11 cellular contexts compared by ENCODE assay signal in the genomic region with DNA sequence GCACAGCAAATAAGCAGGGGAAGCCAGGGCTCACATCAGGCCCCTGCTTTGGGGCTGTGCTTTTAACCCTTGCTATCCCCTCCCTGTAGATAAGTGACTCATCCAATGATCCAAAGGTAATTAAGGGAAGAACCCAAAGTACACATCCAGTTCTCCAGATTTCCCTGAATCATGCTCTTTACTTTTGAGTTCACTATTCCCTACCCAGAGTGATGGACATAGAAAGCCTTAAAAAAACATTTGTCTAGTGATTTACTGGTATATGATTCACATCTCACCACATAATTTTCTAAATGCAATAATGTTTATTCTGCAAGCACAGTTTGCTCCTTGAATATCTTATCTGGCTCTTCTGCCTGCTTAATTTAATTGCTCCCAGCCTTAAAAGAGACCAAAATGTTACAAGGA.
DNase-seq lines count a peak whose midpoint lies in the region; ATAC-seq and TF ChIP-seq lines count a peak whose summit lies in the region.
"Had no signal": no experiment of that assay in that cellular context is flagged by ENCODE, and none has a peak within 500 bp of the region (broad histone marks: within the 10 kb centered on the region; RNA-seq: fewer than 3 reads in every experiment).

No MANE protein-coding gene starts in this region.

- no peak overlapping the region for H3K4me3 ChIP-seq in HCT116 (replicated peaks in 1 of 2; ENCODE audit: low read depth in 1 of 2, low read length in 2 of 2)
- H3K4me3 ChIP-seq in fibroblast of lung (replicated peaks in 1 of 4; ENCODE audit: control extremely low read depth in 1 of 4, insufficient read depth in 1 of 4, low read depth in 3 of 4, low read length in 4 of 4), result no peak overlapping the region
- H3K4me3 ChIP-seq in skeletal muscle satellite cell (ENCODE audit: low read length), result no peak overlapping the region
- H3K4me3 ChIP-seq: heart left ventricle had no signal

- H3K4me1 ChIP-seq in HCT116 (ENCODE audit: control insufficient read depth in 1 of 2, insufficient read depth in 2 of 2, low read length in 2 of 2) (peaks cover 16 to 29% of the 10 kb centered on the region in 2 experiments), fibroblast of lung (ENCODE audit: control insufficient read depth, extremely low read depth, insufficient read depth, low read length) (no peaks in the 10 kb centered on the region), skeletal muscle satellite cell (ENCODE audit: control insufficient read depth, insufficient read depth, low read length) (peaks cover 23% of the 10 kb centered on the region)

- TF ChIP-seq CTCF in HCT116 (IDR thresholded peaks at IDR 0.05 in 2 of 3, conservative IDR thresholded peaks at IDR 0.05 in 1 of 3; ENCODE audit: borderline replicate concordance in 1 of 3, insufficient read depth in 1 of 3, low read depth in 2 of 3, low read length in 2 of 3), result no peak
- TF ChIP-seq CTCF in RWPE1 (conservative IDR thresholded peaks at IDR 0.05; ENCODE audit: low read depth), result no peak
- no peak for TF ChIP-seq CTCF in fibroblast of lung (conservative IDR thresholded peaks at IDR 0.05 in 1 of 2, IDR thresholded peaks at IDR 0.05 in 1 of 2; ENCODE audit: low read depth in 1 of 2, low read length in 2 of 2)

- no peak for TF ChIP-seq POLR2A in HCT116 (IDR thresholded peaks at IDR 0.05; ENCODE audit: borderline replicate concordance, extremely low read depth, insufficient read depth, insufficient read length)

- no peak for TF ChIP-seq RAD21 in HCT116 (IDR thresholded peaks at IDR 0.05; ENCODE audit: low read depth)

- intact Hi-C loops in HCT116 (cut with micrococcal nuclease), result no loop called here

- H4K20me1 ChIP-seq in HCT116 (ENCODE audit: insufficient read depth) (no peaks in the 10 kb centered on the region), fibroblast of lung (ENCODE audit: control insufficient read depth, extremely low read depth, insufficient read depth, low read length) (no peaks in the 10 kb centered on the region)

- H3K9ac ChIP-seq in HCT116 (ENCODE audit: low read length) (no peak overlapping the region), fibroblast of lung (ENCODE audit: insufficient read depth, low read length) (no peak overlapping the region), skeletal muscle satellite cell (ENCODE audit: low read depth, low read length) (no peak overlapping the region)

- POLR2A ChIA-PET in HCT116 (lab: Charles Lee), result interaction anchor here (1.0 kb wide), 1 partner anchor 22 kb away, joined by 4 read pairs; no protein-coding TSS in a partner anchor
- POLR2A ChIA-PET in RWPE1 (lab: Yijun Ruan, JAX; ENCODE audit: low non-redundant PET), result no interaction called here

- RAD21 ChIA-PET in HCT116 (lab: Charles Lee; ENCODE audit: low non-redundant PET in 1 of 2, low total read pairs in 2 of 2, uncharacterized antibody in 2 of 2, unreplicated experiment in 2 of 2), result no interaction called here

- DNase-seq in HCT116 (ENCODE audit: low read depth, low spot score) (no peak), RWPE1 (ENCODE audit: low spot score) (peak; percentile 29), fibroblast of lung (ENCODE audit: low read depth in 2 of 2) (peak; percentile 43 to 83), NCI-H146 treated with DMSO at 0.1 percent for 48 hours (lab: John Stamatoyannopoulos, UW; ENCODE audit: unreplicated experiment) (no peak), GF-D8 (lab: John Stamatoyannopoulos, UW) (no peak)
- DNase-seq: activated naive CD8-positive, alpha-beta T cell treated with anti-CD3 and anti-CD28 coated beads for 36 hours; heart left ventricle; left ventricle myocardium superior; NCI-H146 had no signal

- no peaks in the 10 kb centered on the region for H3K36me3 ChIP-seq in HCT116 (ENCODE audit: control insufficient read depth in 1 of 2, insufficient read depth in 2 of 2, low read length in 2 of 2)
- no peaks in the 10 kb centered on the region for H3K36me3 ChIP-seq in fibroblast of lung (ENCODE audit: control insufficient read depth, insufficient read depth, low read length)
- H3K36me3 ChIP-seq in skeletal muscle satellite cell (ENCODE audit: insufficient read depth, low read length), result no peaks in the 10 kb centered on the region
- H3K36me3 ChIP-seq: heart left ventricle had no signal

- H3K9me3 ChIP-seq in HCT116 (ENCODE audit: control insufficient read depth in 1 of 2, insufficient read depth in 1 of 2, low read depth in 1 of 2, low read length in 2 of 2), result no peaks in the 10 kb centered on the region
- H3K9me3 ChIP-seq in fibroblast of lung (ENCODE audit: control insufficient read depth, insufficient read depth, low read depth, low read length), result no peaks in the 10 kb centered on the region
- H3K9me3 ChIP-seq in skeletal muscle satellite cell (replicated peaks; ENCODE audit: low read length), result no peaks in the 10 kb centered on the region
- H3K9me3 ChIP-seq: heart left ventricle had no signal

- H3K79me2 ChIP-seq in HCT116 (ENCODE audit: insufficient read depth, low read length) (peaks cover 92% of the 10 kb centered on the region), fibroblast of lung (ENCODE audit: control insufficient read depth, insufficient read depth, low read length) (peaks cover 24% of the 10 kb centered on the region)

- ATAC-seq in HCT116 (peak; percentile 75), GM21825 (IDR thresholded peaks at IDR 0.05; ENCODE audit: unreplicated experiment) (no peak)
- ATAC-seq: heart left ventricle, left ventricle myocardium superior had no signal

- H2AFZ ChIP-seq in HCT116 (ENCODE audit: low read depth, low read length, poor library complexity, severe bottlenecking), result no peak overlapping the region
- H2AFZ ChIP-seq in fibroblast of lung (ENCODE audit: low read length), result no peak overlapping the region

- BruUV-seq in HCT116 (replicated peaks; lab: Mats Ljungman, UMichigan), result no TSS peak

- H3K27ac ChIP-seq in HCT116 (ENCODE audit: low read depth, low read length) (peak overlapping the region; percentile 68; the same call in 1 of the 2 replicates), RWPE1 (no peak overlapping the region), fibroblast of lung (ENCODE audit: insufficient read depth, low read length) (no peak overlapping the region)
- H3K27ac ChIP-seq: heart left ventricle had no signal

- no peaks in the 10 kb centered on the region for H3K27me3 ChIP-seq in HCT116 (ENCODE audit: insufficient read depth, low read length)
- no peaks in the 10 kb centered on the region for H3K27me3 ChIP-seq in fibroblast of lung (ENCODE audit: control insufficient read depth, insufficient read depth, low read length)
- no peaks in the 10 kb centered on the region for H3K27me3 ChIP-seq in skeletal muscle satellite cell (ENCODE audit: control insufficient read depth, insufficient read depth, low read length)
- H3K27me3 ChIP-seq: heart left ventricle had no signal

- H3K9me2 ChIP-seq in HCT116 (ENCODE audit: insufficient read depth), result no peaks in the 10 kb centered on the region

- H3K4me2 ChIP-seq in HCT116 (ENCODE audit: low read length), result peak overlapping the region; percentile 26
- H3K4me2 ChIP-seq in fibroblast of lung (ENCODE audit: extremely low read depth, insufficient read depth, low read length), result no peak overlapping the region
- H3K4me2 ChIP-seq in skeletal muscle satellite cell (ENCODE audit: low read length), result peak overlapping the region; percentile 57

- CTCF ChIA-PET in HCT116 (lab: Charles Lee), result no interaction called here
- CTCF ChIA-PET in RWPE1 (lab: Yijun Ruan, JAX), result no interaction called here

TF ChIP-seq in HCT116, 20 proteins besides CTCF, POLR2A, EP300 and RAD21:
- TF ChIP-seq FOSL1 (IDR thresholded peaks at IDR 0.05; ENCODE audit: low read depth), result peak; percentile 62
- no peak for TF ChIP-seq ZFX (IDR thresholded peaks at IDR 0.05)
- peak; percentile 50 for TF ChIP-seq SP1 (IDR thresholded peaks at IDR 0.05; ENCODE audit: low read depth)
- TF ChIP-seq JUND (IDR thresholded peaks at IDR 0.05), result peak; percentile 59; the same call in 1 of the 2 replicates
TF ChIP-seq in HCT116: peak in this region for 3.

Comparison
In these comparisons a context has a peak if more than half of its experiments do, and no peak if none do; other contexts are left out.
1. DNase-seq: peak in RWPE1 (single experiment) and fibroblast of lung (2 of 2); none in HCT116 (single experiment), NCI-H146 treated with DMSO at 0.1 percent for 48 hours (single experiment) and GF-D8 (single experiment).